In the genomic region with DNA sequence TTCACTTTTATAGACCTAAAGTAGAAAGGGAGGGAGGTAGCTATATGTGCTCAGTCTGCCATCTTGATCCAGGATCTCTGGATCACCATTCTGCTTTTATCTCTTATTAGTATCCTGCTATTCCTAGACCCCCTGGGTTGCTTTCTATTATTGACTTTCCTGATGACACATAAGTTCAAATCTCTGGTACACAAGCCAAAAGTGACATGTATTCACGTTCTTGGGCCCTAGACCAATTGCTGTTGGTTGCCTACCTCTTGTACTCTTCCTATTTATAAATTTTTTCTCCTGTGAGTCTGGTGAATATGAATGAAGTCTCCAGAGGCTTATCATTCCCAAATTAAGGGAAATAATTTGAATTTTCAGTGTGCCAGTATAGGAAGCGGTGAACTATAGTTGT, we compare ENCODE assay signal across 3 cellular contexts.
"Had no signal": no experiment of that assay in that cellular context is flagged by ENCODE, and none has a peak within 500 bp of the region (broad histone marks: within the 10 kb centered on the region; RNA-seq: fewer than 3 reads in every experiment).

No MANE protein-coding gene starts in this region.

- DNase-seq: GDM1, GF-D8 had no signal

- H3K4me3 ChIP-seq: GM12878 had no signal
